ENCODE assay signal across 27 cellular contexts in genomic region chr1:34060331-34060730, GRCh38.
"Had no signal": no experiment of that assay in that cellular context is flagged by ENCODE, and none has a peak within 500 bp of the region (broad histone marks: within the 10 kb centered on the region; RNA-seq: fewer than 3 reads in every experiment).

No MANE protein-coding gene starts in this region.

- ATAC-seq: activated CD8-positive, alpha-beta T cell treated with anti-CD3 and anti-CD28 coated beads for 36 hours; activated T-cell treated with anti-CD3 and anti-CD28 coated beads, Interleukin-2, amount 50 U/mL, for 72 hours; activated T-helper 17 cell treated with anti-CD3 and anti-CD28 coated beads, Interleukin-2, amount 50 U/mL, for 72 hours; PC-3 had no signal

- H3K27ac ChIP-seq: ascending aorta, breast epithelium, Peyer's patch, SJSA1 had no signal

- DNase-seq: activated CD4-positive, alpha-beta T cell treated with anti-CD3 and anti-CD28 coated beads, Interleukin-2, amount 10 ng/mL, durations not matched to agents 24 days and 14 days; activated CD4-positive, alpha-beta T cell treated with anti-CD3 and anti-CD28 coated beads, Interleukin-2, amount 50 U/mL, for 4 hours; activated CD8-positive, alpha-beta T cell treated with anti-CD3 and anti-CD28 coated beads for 36 hours; activated effector memory CD4-positive, alpha-beta T cell treated with anti-CD3 and anti-CD28 coated beads, Interleukin-2, amount 50 U/mL, for 16 hours; activated naive CD4-positive, alpha-beta T cell; activated naive CD4-positive, alpha-beta T cell treated with anti-CD3 and anti-CD28 coated beads, Interleukin-2, amount 50 U/mL, for 16 hours; activated naive CD8-positive, alpha-beta T cell treated with anti-CD3 and anti-CD28 coated beads for 36 hours; activated T-cell treated with anti-CD3 and anti-CD28 coated beads, Interleukin-2, amount 50 U/mL, for 1 hour; activated T-cell treated with anti-CD3 and anti-CD28 coated beads, Interleukin-2, amount 50 U/mL, for 72 hours; cerebellar nuclear complex; Kasumi-1; MG63; NCI-H1092; NCI-H1436 treated with DMSO at 0.1 percent for 48 hours; NCI-H1694 treated with DMSO at 0.1 percent for 48 hours; NCI-H2029; NCI-H345; NCI-H524 treated with DMSO at 0.1 percent for 48 hours; PC-3; Peyer's patch; RPMI8226; SHP77 treated with DMSO at 0.1 percent for 48 hours; SK-N-SH had no signal
